27 cellular contexts compared by ENCODE assay signal in the genomic region with DNA sequence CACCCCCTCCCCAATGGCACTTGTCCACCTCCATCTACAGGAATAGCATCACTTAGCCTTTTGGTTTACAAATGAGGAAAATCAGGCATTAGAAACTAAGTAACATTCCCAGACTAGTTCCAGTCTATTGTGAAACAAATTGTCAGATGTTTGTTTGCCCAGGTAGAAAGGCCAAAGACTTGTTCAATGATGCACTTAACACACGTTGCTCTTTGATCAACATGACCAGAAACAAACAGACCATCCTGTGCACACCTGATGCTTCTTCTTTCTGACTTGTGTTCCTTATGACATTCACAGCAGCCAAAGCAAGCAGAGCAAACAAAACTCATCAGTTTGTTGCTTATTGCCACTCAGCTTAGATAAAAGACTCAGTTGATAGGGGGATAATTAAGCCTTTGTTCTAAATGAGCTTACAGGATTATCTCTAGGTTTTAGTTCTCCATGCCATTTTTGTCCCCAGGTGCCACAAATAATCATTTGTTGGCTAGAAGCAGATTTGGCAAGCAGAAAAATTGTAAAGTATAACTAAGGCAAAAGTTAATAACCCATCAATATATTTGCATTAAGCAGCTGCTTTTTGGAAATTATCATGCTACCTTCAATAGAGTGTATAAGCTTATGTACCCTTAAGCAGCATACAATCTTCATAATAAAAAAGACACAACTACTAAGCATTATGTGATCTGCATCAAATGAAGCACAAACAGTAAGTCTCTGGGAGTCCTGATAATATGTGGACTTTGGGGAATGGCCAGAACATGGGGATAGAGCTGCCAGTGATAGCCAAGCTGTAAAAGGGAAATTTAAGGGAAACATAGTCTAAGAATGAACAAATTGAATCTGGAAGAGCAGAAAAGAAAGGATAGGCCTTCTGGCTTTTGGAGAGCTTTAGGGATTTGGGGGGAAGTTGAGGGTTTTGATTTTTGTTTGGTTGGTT. TPM values are rescaled to one million over a fixed set of nuclear protein-coding genes. Genes with fewer than 3 reads are reported as not detected.
"Had no signal": no experiment of that assay in that cellular context is flagged by ENCODE, and none has a peak within 500 bp of the region (broad histone marks: within the 10 kb centered on the region; RNA-seq: fewer than 3 reads in every experiment).

No MANE protein-coding gene starts in this region.

- H3K4me3 ChIP-seq: hepatocyte, left lung, ovary, psoas muscle, tibial nerve had no signal

- H3K27ac Mint-ChIP-seq: activated CD4-positive, alpha-beta memory T cell treated with anti-CD3 and anti-CD28 coated beads for 36 hours; activated naive CD8-positive, alpha-beta T cell treated with anti-CD3 and anti-CD28 coated beads, Interleukin-2, amount 50 U/mL, for 24 hours; activated T-helper 1 cell treated with anti-CD3 and anti-CD28 coated beads, Interleukin-12 subunit alpha, Interleukin-12 subunit beta, Interleukin-2, Interleukin-4 antibody, amounts not matched to agents 30 ng/mL and 10 ng/mL and 1 ng/mL, durations not matched to agents 14 hours and 24 hours and 36 hours; immature natural killer cell; mesothelial cell of epicardium; naive thymus-derived CD8-positive, alpha-beta T cell; stimulated activated naive CD8-positive, alpha-beta T cell treated with anti-CD3 and anti-CD28 coated beads, Interleukin-15, amount 100 ng/mL, for 72 hours; T-helper 17 cell had no signal

- H3K4me1 ChIP-seq: left lung, psoas muscle, tibial nerve had no signal

- H3K4me1 Mint-ChIP-seq: activated naive CD8-positive, alpha-beta T cell treated with anti-CD3 and anti-CD28 coated beads, Interleukin-2, amount 50 U/mL, for 24 hours; immature natural killer cell; naive thymus-derived CD8-positive, alpha-beta T cell; stimulated activated naive CD8-positive, alpha-beta T cell treated with anti-CD3 and anti-CD28 coated beads, Interleukin-15, amount 100 ng/mL, for 72 hours had no signal

- H3K79me2 ChIP-seq: hepatocyte had no signal

- H3K36me3 ChIP-seq: left lung, neutrophil, ovary, tibial nerve had no signal

- H3K27ac ChIP-seq: hepatocyte, left lung, neutrophil, ovary, psoas muscle, tibial nerve had no signal

- H3K9me3 Mint-ChIP-seq: activated CD4-positive, alpha-beta memory T cell treated with anti-CD3 and anti-CD28 coated beads for 36 hours; activated naive CD8-positive, alpha-beta T cell treated with anti-CD3 and anti-CD28 coated beads, Interleukin-2, amount 50 U/mL, for 24 hours; activated T-helper 1 cell treated with anti-CD3 and anti-CD28 coated beads, Interleukin-12 subunit alpha, Interleukin-12 subunit beta, Interleukin-2, Interleukin-4 antibody, amounts not matched to agents 30 ng/mL and 10 ng/mL and 1 ng/mL, durations not matched to agents 14 hours and 24 hours and 36 hours; stimulated activated naive CD8-positive, alpha-beta T cell treated with anti-CD3 and anti-CD28 coated beads, Interleukin-15, amount 100 ng/mL, for 72 hours had no signal

- H3K27me3 ChIP-seq: hepatocyte, left lung, ovary, tibial nerve had no signal

- H3K4me2 ChIP-seq: hepatocyte had no signal

- FAIRE-seq: urothelium cell line had no signal

- H2AFZ ChIP-seq: hepatocyte had no signal

- H3K9me3 ChIP-seq: left lung, neutrophil, ovary, psoas muscle, tibial nerve had no signal

- H3K4me3 Mint-ChIP-seq: activated CD4-positive, alpha-beta memory T cell treated with anti-CD3 and anti-CD28 coated beads for 36 hours; activated naive CD8-positive, alpha-beta T cell treated with anti-CD3 and anti-CD28 coated beads, Interleukin-2, amount 50 U/mL, for 24 hours; activated T-helper 1 cell treated with anti-CD3 and anti-CD28 coated beads, Interleukin-12 subunit alpha, Interleukin-12 subunit beta, Interleukin-2, Interleukin-4 antibody, amounts not matched to agents 30 ng/mL and 10 ng/mL and 1 ng/mL, durations not matched to agents 14 hours and 24 hours and 36 hours; immature natural killer cell; mesothelial cell of epicardium; naive thymus-derived CD8-positive, alpha-beta T cell; stimulated activated naive CD8-positive, alpha-beta T cell treated with anti-CD3 and anti-CD28 coated beads, Interleukin-15, amount 100 ng/mL, for 72 hours; T-helper 17 cell had no signal

- ATAC-seq: activated naive CD8-positive, alpha-beta T cell treated with anti-CD3 and anti-CD28 coated beads, Interleukin-2, amount 50 U/mL, for 24 hours; esophagus mucosa; left lung; naive thymus-derived CD8-positive, alpha-beta T cell; psoas muscle; right cardiac atrium; stimulated activated naive CD8-positive, alpha-beta T cell treated with anti-CD3 and anti-CD28 coated beads, Interleukin-15, amount 100 ng/mL, for 72 hours; T-helper 17 cell had no signal

- DNase-seq: activated CD4-positive, alpha-beta memory T cell treated with anti-CD3 and anti-CD28 coated beads for 36 hours; activated CD4-positive, alpha-beta T cell treated with anti-CD3 and anti-CD28 coated beads for 48 hours; activated gamma-delta T cell; activated naive CD4-positive, alpha-beta T cell treated with anti-CD3 and anti-CD28 coated beads, Interleukin-2, amount 50 U/mL, for 16 hours; activated naive CD8-positive, alpha-beta T cell treated with anti-CD3 and anti-CD28 coated beads, Interleukin-2, amount 50 U/mL, for 24 hours; activated T-cell treated with anti-CD3 and anti-CD28 coated beads for 4 hours; caudate nucleus; dermis blood vessel endothelial cell; effector CD8-positive, alpha-beta T cell; foreskin melanocyte; glutamatergic neuron; immature natural killer cell; left lung; naive thymus-derived CD8-positive, alpha-beta T cell; ovary; psoas muscle; right cardiac atrium; stimulated activated CD4-positive, alpha-beta T cell treated with anti-CD3 and anti-CD28 coated beads, Interleukin-1b, Interleukin-23, amount 100 ng/mL, for 48 hours; stimulated activated naive CD8-positive, alpha-beta T cell treated with anti-CD3 and anti-CD28 coated beads, Interleukin-15, amount 100 ng/mL, for 72 hours; T-helper 17 cell had no signal

- H3K36me3 Mint-ChIP-seq: activated CD4-positive, alpha-beta memory T cell treated with anti-CD3 and anti-CD28 coated beads for 36 hours; immature natural killer cell; mesothelial cell of epicardium; naive thymus-derived CD8-positive, alpha-beta T cell had no signal

RNA-seq across cellular contexts. Expression of a gene that starts 26.3 kb away (rescaled TPM):
- polyA plus RNA-seq: immature natural killer cell had no signal
